ENCODE assay signal across 19 cellular contexts in the genomic region with DNA sequence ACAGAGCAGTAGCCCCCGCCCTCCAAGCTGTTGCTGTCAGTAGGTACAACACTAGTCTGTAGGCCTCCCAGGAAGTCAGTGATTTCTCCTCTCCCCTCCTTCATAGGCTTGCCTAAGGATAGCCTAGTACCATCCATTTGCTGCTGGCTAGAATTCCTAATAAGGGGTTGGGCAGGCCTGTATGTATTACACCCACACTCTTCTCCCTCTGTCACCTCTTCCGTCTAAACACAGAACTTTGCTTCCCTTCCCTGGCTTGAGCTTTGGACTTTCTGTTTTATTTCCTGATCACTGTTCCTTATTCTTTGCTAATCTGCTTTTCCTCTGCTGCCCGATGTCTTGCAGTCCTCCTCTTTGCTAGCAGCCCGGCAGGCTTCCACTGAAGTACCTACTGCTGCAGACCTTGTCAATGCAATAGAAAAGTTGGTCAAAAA.
DNase-seq lines count a peak whose midpoint lies in the region; TF ChIP-seq lines count a peak whose summit lies in the region.
"Had no signal": no experiment of that assay in that cellular context is flagged by ENCODE, and none has a peak within 500 bp of the region (broad histone marks: within the 10 kb centered on the region; RNA-seq: fewer than 3 reads in every experiment).

No MANE protein-coding gene starts in this region.

- peak; percentile 83 for TF ChIP-seq POLR2A in transverse colon (IDR thresholded peaks at IDR 0.05)

- intact Hi-C loops in dendritic cell treated with granulocyte-macrophage colony-stimulating factor and Interleukin-4, amounts not matched to agents 40 ng/mL and 50 ng/mL, for 4 days (cut with micrococcal nuclease): no loop called here
- intact Hi-C loops in transverse colon (cut with DNase I; ENCODE audit: low total_unique reads): no loop called here

- DNase-seq in NOMO-1 treated with DMSO at 0.1 percent for 48 hours (lab: John Stamatoyannopoulos, UW; ENCODE audit: unreplicated experiment) (peak; percentile 12), NOMO-1 treated with dmso at 0.1 percent for 144 hours (lab: John Stamatoyannopoulos, UW; ENCODE audit: unreplicated experiment) (no peak), transverse colon (peak; percentile 50), SIG-M5 treated with dmso at 0.1 percent for 504 hours (lab: John Stamatoyannopoulos, UW; ENCODE audit: unreplicated experiment) (no peak), NAMALWA (ENCODE audit: low spot score) (no peak), GM20000 (ENCODE audit: low spot score) (no peak)
- DNase-seq: activated CD4-positive, alpha-beta memory T cell treated with anti-CD3 and anti-CD28 coated beads for 36 hours; activated naive CD4-positive, alpha-beta T cell treated with anti-CD3 and anti-CD28 coated beads for 36 hours; activated T-cell treated with anti-CD3 and anti-CD28 coated beads, Interleukin-2, amount 50 U/mL, for 24 hours; BE2C; GOT3; Kasumi-1; mesendoderm; NCI-H2107; NCI-H510A treated with DMSO at 0.1 percent for 48 hours; retina; thyroid gland had no signal

- peak overlapping the region; percentile 85 to 88 (median 86) for H3K27ac ChIP-seq in transverse colon
- H3K27ac ChIP-seq: thyroid gland had no signal

- H3K9me3 ChIP-seq in mucosa of stomach (ENCODE audit: control insufficient read depth, low read length): no peaks in the 10 kb centered on the region
- no peaks in the 10 kb centered on the region for H3K9me3 ChIP-seq in transverse colon
- H3K9me3 ChIP-seq: BE2C, thyroid gland had no signal

- H3K4me3 ChIP-seq in mucosa of stomach (ENCODE audit: low read length): no peak overlapping the region
- H3K4me3 ChIP-seq in transverse colon: peak overlapping the region in 3 of 4 donors; percentile 25 to 46 (median 32)
- H3K4me3 ChIP-seq: thyroid gland had no signal

- H3K9ac ChIP-seq in mucosa of stomach (ENCODE audit: low read length): peak overlapping the region; percentile 37

- 33 to 51% methylated on average over 3 to 4 of the region's 4 CpGs for WGBS in transverse colon (ENCODE audit: low coverage in 1 of 2), 2 donors

- H3K4me1 ChIP-seq in mucosa of stomach (ENCODE audit: control insufficient read depth, insufficient read depth, low read length): peaks cover 74% of the 10 kb centered on the region
- peaks cover 12 to 60% (median 37%) of the 10 kb centered on the region in 4 donors for H3K4me1 ChIP-seq in transverse colon

- TF ChIP-seq EP300 in transverse colon (IDR thresholded peaks at IDR 0.05; ENCODE audit: low read depth): no peak

- in situ Hi-C loops in transverse colon (cut with MboI; ENCODE audit: low pct_ligation_motif_present in 1 of 4, low pct_unique_long_range_greater_than_20kb in 1 of 4, low sequenced_read_pairs in 3 of 4): no loop called here

- H3K9me3 Mint-ChIP-seq in dendritic cell treated with granulocyte-macrophage colony-stimulating factor and Interleukin-4, amounts not matched to agents 40 ng/mL and 50 ng/mL, for 4 days: no peaks in the 10 kb centered on the region
- H3K9me3 Mint-ChIP-seq: activated CD4-positive, alpha-beta memory T cell treated with anti-CD3 and anti-CD28 coated beads for 36 hours; activated naive CD4-positive, alpha-beta T cell treated with anti-CD3 and anti-CD28 coated beads for 36 hours; activated T-cell treated with anti-CD3 and anti-CD28 coated beads, Interleukin-2, amount 50 U/mL, for 24 hours had no signal

- peak overlapping the region; percentile 3 for H3K27ac Mint-ChIP-seq in dendritic cell treated with granulocyte-macrophage colony-stimulating factor and Interleukin-4, amounts not matched to agents 40 ng/mL and 50 ng/mL, for 4 days
- H3K27ac Mint-ChIP-seq: activated CD4-positive, alpha-beta memory T cell treated with anti-CD3 and anti-CD28 coated beads for 36 hours; activated naive CD4-positive, alpha-beta T cell treated with anti-CD3 and anti-CD28 coated beads for 36 hours; activated T-cell treated with anti-CD3 and anti-CD28 coated beads, Interleukin-2, amount 50 U/mL, for 24 hours had no signal

- H3K27me3 Mint-ChIP-seq in dendritic cell treated with granulocyte-macrophage colony-stimulating factor and Interleukin-4, amounts not matched to agents 40 ng/mL and 50 ng/mL, for 4 days: peaks cover 12% of the 10 kb centered on the region

- TF ChIP-seq CTCF in transverse colon (IDR thresholded peaks at IDR 0.05) (no peak), GM20000 (IDR thresholded peaks at IDR 0.05; ENCODE audit: extremely low read depth, missing control alignments) (no peak)

- H3K27me3 ChIP-seq in mucosa of stomach (ENCODE audit: control insufficient read depth, insufficient read depth, low read length) (no peaks in the 10 kb centered on the region), transverse colon (no peaks in the 10 kb centered on the region)
- H3K27me3 ChIP-seq: BE2C, thyroid gland had no signal

- H3K36me3 ChIP-seq in mucosa of stomach (ENCODE audit: control insufficient read depth, insufficient read depth, low read length): no peaks in the 10 kb centered on the region
- H3K36me3 ChIP-seq in transverse colon: no peaks in the 10 kb centered on the region
- H3K36me3 ChIP-seq: thyroid gland had no signal

- no peaks in the 10 kb centered on the region for H3K36me3 Mint-ChIP-seq in dendritic cell treated with granulocyte-macrophage colony-stimulating factor and Interleukin-4, amounts not matched to agents 40 ng/mL and 50 ng/mL, for 4 days (ENCODE audit: low read depth)

- peaks cover 41% of the 10 kb centered on the region for H3K4me1 Mint-ChIP-seq in dendritic cell treated with granulocyte-macrophage colony-stimulating factor and Interleukin-4, amounts not matched to agents 40 ng/mL and 50 ng/mL, for 4 days (ENCODE audit: low read depth)

- peak overlapping the region; percentile 2 for H3K4me3 Mint-ChIP-seq in dendritic cell treated with granulocyte-macrophage colony-stimulating factor and Interleukin-4, amounts not matched to agents 40 ng/mL and 50 ng/mL, for 4 days
- H3K4me3 Mint-ChIP-seq: activated CD4-positive, alpha-beta memory T cell treated with anti-CD3 and anti-CD28 coated beads for 36 hours; activated naive CD4-positive, alpha-beta T cell treated with anti-CD3 and anti-CD28 coated beads for 36 hours; activated T-cell treated with anti-CD3 and anti-CD28 coated beads, Interleukin-2, amount 50 U/mL, for 24 hours had no signal

Comparison
In these comparisons a context has a peak if more than half of its experiments do, and no peak if none do; other contexts are left out.
1. DNase-seq: peak in NOMO-1 treated with DMSO at 0.1 percent for 48 hours (single experiment) and transverse colon (single experiment); none in NOMO-1 treated with dmso at 0.1 percent for 144 hours (single experiment), SIG-M5 treated with dmso at 0.1 percent for 504 hours (single experiment), NAMALWA (single experiment) and GM20000 (single experiment).